1 cellular context compared by ENCODE assay signal in the genomic region with DNA sequence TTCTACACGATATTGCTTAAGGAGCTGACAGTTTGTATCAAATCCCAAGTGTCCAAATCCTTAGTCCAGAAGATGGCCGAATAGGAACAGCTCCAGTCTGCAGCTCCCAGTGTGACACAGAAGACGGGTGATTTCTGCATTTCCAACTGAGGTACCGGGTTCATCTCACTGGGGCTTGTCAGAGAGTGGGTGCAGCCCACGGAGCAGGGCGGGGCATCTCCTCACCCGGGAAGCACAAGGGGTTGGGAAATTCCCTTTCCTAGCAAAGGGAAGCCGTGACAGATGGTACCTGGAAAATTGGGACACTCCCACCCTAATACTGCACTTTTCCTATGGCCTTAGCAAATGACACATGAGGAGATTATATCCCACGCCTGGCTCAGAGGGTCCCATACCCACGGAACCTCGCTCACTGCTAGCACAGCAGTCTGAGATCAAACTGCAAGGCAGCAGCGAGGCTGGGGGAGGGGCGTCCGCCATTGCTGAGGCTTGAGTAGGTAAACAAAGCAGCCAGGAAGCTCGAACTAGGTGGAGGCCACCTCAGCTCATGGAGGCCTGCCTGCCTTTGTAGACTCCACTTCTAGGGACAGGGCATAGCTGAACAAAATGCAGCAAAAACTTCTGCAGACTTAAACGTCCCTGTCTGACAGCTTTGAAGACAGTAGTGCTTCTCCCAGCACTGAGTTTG.
TF ChIP-seq lines count a peak whose summit lies in the region.
"Not testable (repeated sequence)": the region's sequence is repeated elsewhere in the genome, so short reads cannot be mapped to it uniquely, and the experiment has no call there.

No MANE protein-coding gene starts in this region.

TF ChIP-seq in HepG2, 621 proteins besides CTCF, POLR2A, EP300 and RAD21 (continued from another document):
- TF ChIP-seq, protein P1, sequence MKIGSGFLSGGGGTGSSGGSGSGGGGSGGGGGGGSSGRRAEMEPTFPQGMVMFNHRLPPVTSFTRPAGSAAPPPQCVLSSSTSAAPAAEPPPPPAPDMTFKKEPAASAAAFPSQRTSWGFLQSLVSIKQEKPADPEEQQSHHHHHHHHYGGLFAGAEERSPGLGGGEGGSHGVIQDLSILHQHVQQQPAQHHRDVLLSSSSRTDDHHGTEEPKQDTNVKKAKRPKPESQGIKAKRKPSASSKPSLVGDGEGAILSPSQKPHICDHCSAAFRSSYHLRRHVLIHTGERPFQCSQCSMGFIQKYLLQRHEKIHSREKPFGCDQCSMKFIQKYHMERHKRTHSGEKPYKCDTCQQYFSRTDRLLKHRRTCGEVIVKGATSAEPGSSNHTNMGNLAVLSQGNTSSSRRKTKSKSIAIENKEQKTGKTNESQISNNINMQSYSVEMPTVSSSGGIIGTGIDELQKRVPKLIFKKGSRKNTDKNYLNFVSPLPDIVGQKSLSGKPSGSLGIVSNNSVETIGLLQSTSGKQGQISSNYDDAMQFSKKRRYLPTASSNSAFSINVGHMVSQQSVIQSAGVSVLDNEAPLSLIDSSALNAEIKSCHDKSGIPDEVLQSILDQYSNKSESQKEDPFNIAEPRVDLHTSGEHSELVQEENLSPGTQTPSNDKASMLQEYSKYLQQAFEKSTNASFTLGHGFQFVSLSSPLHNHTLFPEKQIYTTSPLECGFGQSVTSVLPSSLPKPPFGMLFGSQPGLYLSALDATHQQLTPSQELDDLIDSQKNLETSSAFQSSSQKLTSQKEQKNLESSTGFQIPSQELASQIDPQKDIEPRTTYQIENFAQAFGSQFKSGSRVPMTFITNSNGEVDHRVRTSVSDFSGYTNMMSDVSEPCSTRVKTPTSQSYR (CRISPR knock-in tag; IDR thresholded peaks at IDR 0.05; ENCODE audit: borderline replicate concordance) = peak; percentile 88
- TF ChIP-seq GABPB1 (CRISPR knock-in tag; IDR thresholded peaks at IDR 0.05) (0 out of 2 replicates have a peak, but pooled peaks have one; percentile 15), FOXK1 (CRISPR knock-in tag; IDR thresholded peaks at IDR 0.05; ENCODE audit: borderline replicate concordance, low read depth) (0 out of 2 replicates have a peak, but pooled peaks have one; percentile 37), HOXA3 (CRISPR knock-in tag; IDR thresholded peaks at IDR 0.05) (0 out of 2 replicates have a peak, but pooled peaks have one; percentile 17), FOXA1 (CRISPR knock-in tag; IDR thresholded peaks at IDR 0.05) (peak; percentile 68)
- not testable (repeated sequence) for TF ChIP-seq FOXA1 (IDR thresholded peaks at IDR 0.05)
